ENCODE assay signal across 1 cellular context in genomic region chr17:57283203-57283971, GRCh38.
TF ChIP-seq lines count a peak whose summit lies in the region.

No MANE protein-coding gene starts in this region.

TF ChIP-seq in WTC11, 78 proteins besides CTCF, POLR2A, EP300 and RAD21 (continued from another document):
- TF ChIP-seq ZNF512 (CRISPR knock-in tag; IDR thresholded peaks at IDR 0.05; ENCODE audit: borderline replicate concordance) (no peak), ZNF317 (CRISPR knock-in tag; IDR thresholded peaks at IDR 0.05; ENCODE audit: borderline replicate concordance, low read depth) (no peak), KAT7 (CRISPR knock-in tag; IDR thresholded peaks at IDR 0.05; ENCODE audit: borderline replicate concordance) (no peak), CREB1 (CRISPR knock-in tag; IDR thresholded peaks at IDR 0.05) (no peak), ZBTB43 (CRISPR knock-in tag; IDR thresholded peaks at IDR 0.05) (no peak), GABPB1 (CRISPR knock-in tag; IDR thresholded peaks at IDR 0.05) (no peak), ARID4B (CRISPR knock-in tag; IDR thresholded peaks at IDR 0.05; ENCODE audit: borderline replicate concordance) (no peak), ZNF138 (CRISPR knock-in tag; conservative IDR thresholded peaks at IDR 0.05) (no peak), GTF2I (CRISPR knock-in tag; conservative IDR thresholded peaks at IDR 0.05) (no peak), HMGA2 (CRISPR knock-in tag; IDR thresholded peaks at IDR 0.05) (no peak), ATF1 (CRISPR knock-in tag; IDR thresholded peaks at IDR 0.05) (no peak)
